In the genomic region with DNA sequence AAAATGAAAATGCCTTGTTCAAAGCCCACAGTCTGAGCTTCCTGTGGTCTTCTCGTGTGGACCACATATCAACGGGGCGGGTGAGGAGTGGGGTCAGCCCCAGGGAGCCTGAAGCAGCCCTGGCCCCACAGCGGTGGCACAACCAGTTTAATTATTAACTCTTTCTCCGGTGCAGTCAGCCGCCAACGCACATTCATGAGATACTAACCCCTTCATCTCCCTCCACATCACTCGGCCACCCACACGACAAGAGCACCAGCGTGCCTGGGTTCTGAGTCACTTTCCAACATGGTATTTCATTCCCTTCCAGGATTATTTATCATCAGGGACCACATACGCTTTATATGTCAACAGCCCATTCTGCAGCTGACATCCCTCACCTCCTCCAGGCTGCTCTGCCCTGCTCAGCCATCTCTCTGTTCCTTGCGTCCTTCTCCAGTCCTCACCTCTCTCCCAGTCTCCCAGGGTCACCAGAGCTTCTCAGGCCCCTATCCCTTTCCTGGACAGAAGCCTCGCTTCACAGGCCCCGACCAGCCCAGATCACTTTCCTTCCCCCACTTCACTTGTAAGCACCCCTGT, we compare ENCODE assay signal across 12 cellular contexts. TPM values are rescaled to one million over a fixed set of nuclear protein-coding genes. Genes with fewer than 3 reads are reported as not detected.
DNase-seq lines count a peak whose midpoint lies in the region; ATAC-seq, FAIRE-seq and TF ChIP-seq lines count a peak whose summit lies in the region.
"Had no signal": no experiment of that assay in that cellular context is flagged by ENCODE, and none has a peak within 500 bp of the region (broad histone marks: within the 10 kb centered on the region; RNA-seq: fewer than 3 reads in every experiment).

No MANE protein-coding gene starts in this region.

- H3K27ac ChIP-seq in left ventricle myocardium inferior (replicated peaks) (no peak overlapping the region), kidney (ENCODE audit: low read depth in 2 of 2, low read length in 2 of 2) (peak overlapping the region; percentile 26 to 57)

- no peaks in the 10 kb centered on the region for H3K27me3 ChIP-seq in left ventricle myocardium inferior (ENCODE audit: low read depth)
- H3K27me3 ChIP-seq: BE2C had no signal

- H3K4me1 ChIP-seq in left ventricle myocardium inferior (peaks cover 13% of the 10 kb centered on the region), kidney (ENCODE audit: control insufficient read depth in 1 of 2, insufficient read depth in 1 of 2, low read depth in 1 of 2, low read length in 2 of 2) (peaks cover 8 to 10% of the 10 kb centered on the region in 2 donors)
- H3K4me1 ChIP-seq: BE2C had no signal

- H3K36me3 ChIP-seq in left ventricle myocardium inferior, result no peaks in the 10 kb centered on the region
- H3K36me3 ChIP-seq in kidney (ENCODE audit: control insufficient read depth in 1 of 2, insufficient read depth in 2 of 2, low read length in 2 of 2), result no peaks in the 10 kb centered on the region
- H3K36me3 ChIP-seq: BE2C had no signal

- H3K9me3 Mint-ChIP-seq in WTC11, result no peaks in the 10 kb centered on the region
- H3K9me3 Mint-ChIP-seq: activated T-helper 1 cell treated with anti-CD3 and anti-CD28 coated beads, Interleukin-12 subunit alpha, Interleukin-12 subunit beta, Interleukin-2, Interleukin-4 antibody, amounts not matched to agents 30 ng/mL and 10 ng/mL and 1 ng/mL, durations not matched to agents 14 hours and 24 hours and 36 hours; stimulated activated naive B cell treated with anti-CD40 and anti-IgM and Interleukin-4, amounts not matched to agents 10 μg/mL and 1 μg/mL and 100 μg/mL, for 72 hours had no signal

- H3K9ac ChIP-seq in kidney (ENCODE audit: low read length in 2 of 2), result no peak overlapping the region

- H3K9me3 ChIP-seq in left ventricle myocardium inferior (replicated peaks) (no peaks in the 10 kb centered on the region), kidney (ENCODE audit: control insufficient read depth in 1 of 2, low read length in 2 of 2) (no peaks in the 10 kb centered on the region)
- H3K9me3 ChIP-seq: BE2C had no signal

- H3K4me3 Mint-ChIP-seq in WTC11, result no peak overlapping the region
- H3K4me3 Mint-ChIP-seq: activated T-helper 1 cell treated with anti-CD3 and anti-CD28 coated beads, Interleukin-12 subunit alpha, Interleukin-12 subunit beta, Interleukin-2, Interleukin-4 antibody, amounts not matched to agents 30 ng/mL and 10 ng/mL and 1 ng/mL, durations not matched to agents 14 hours and 24 hours and 36 hours; stimulated activated naive B cell treated with anti-CD40 and anti-IgM and Interleukin-4, amounts not matched to agents 10 μg/mL and 1 μg/mL and 100 μg/mL, for 72 hours had no signal

- TF ChIP-seq CTCF in left ventricle myocardium inferior (IDR thresholded peaks at IDR 0.05; ENCODE audit: borderline replicate concordance), result no peak
- no peak for TF ChIP-seq CTCF in WTC11 (IDR thresholded peaks at IDR 0.05)
- TF ChIP-seq CTCF in kidney (IDR thresholded peaks at IDR 0.05; ENCODE audit: borderline replicate concordance, extremely low read depth, insufficient read depth), result no peak

- ATAC-seq in Right ventricle myocardium inferior (peak; percentile 15), WTC11 (no peak)
- ATAC-seq: stimulated activated naive B cell treated with anti-CD40 and anti-IgM and Interleukin-4, amounts not matched to agents 10 μg/mL and 1 μg/mL and 100 μg/mL, for 72 hours had no signal

- H3K4me3 ChIP-seq in left ventricle myocardium inferior (no peak overlapping the region), kidney (ENCODE audit: low read length in 2 of 2) (peak overlapping the region in 1 of 2 donors; percentile 18)

- peaks cover 33% of the 10 kb centered on the region for H3K4me1 Mint-ChIP-seq in WTC11

- CTCF ChIA-PET in WTC11 (lab: Charles Lee), result no interaction called here

- no peak for DNase-seq in Right ventricle myocardium inferior (ENCODE audit: missing footprints)
- no peak for DNase-seq in left ventricle myocardium inferior
- no peak for DNase-seq in WTC11 (ENCODE audit: low spot score)
- peak; percentile 77 for DNase-seq in kidney
- peak; percentile 85 for DNase-seq in urothelium cell line (ENCODE audit: low spot score)
- DNase-seq in retina, result no peak
- DNase-seq in dermis blood vessel endothelial cell, result no peak
- no peak for DNase-seq in anterior cingulate cortex (lab: John Stamatoyannopoulos, UW)
- DNase-seq: BE2C; NCI-H2029; stimulated activated naive B cell treated with anti-CD40 and anti-IgM and Interleukin-4, amounts not matched to agents 10 μg/mL and 1 μg/mL and 100 μg/mL, for 72 hours had no signal

- FAIRE-seq in kidney (lab: Jason Lieb, UNC) (no peak), urothelium cell line (lab: Jason Lieb, UNC) (peak; percentile 95)

- peaks cover 13% of the 10 kb centered on the region for H3K27me3 Mint-ChIP-seq in WTC11 (ENCODE audit: low read depth)

- POLR2A ChIA-PET in WTC11 (lab: Charles Lee), result no interaction called here

- H3K36me3 Mint-ChIP-seq in WTC11, result no peaks in the 10 kb centered on the region

- H3K27ac Mint-ChIP-seq in WTC11, result no peak overlapping the region
- H3K27ac Mint-ChIP-seq: activated T-helper 1 cell treated with anti-CD3 and anti-CD28 coated beads, Interleukin-12 subunit alpha, Interleukin-12 subunit beta, Interleukin-2, Interleukin-4 antibody, amounts not matched to agents 30 ng/mL and 10 ng/mL and 1 ng/mL, durations not matched to agents 14 hours and 24 hours and 36 hours; stimulated activated naive B cell treated with anti-CD40 and anti-IgM and Interleukin-4, amounts not matched to agents 10 μg/mL and 1 μg/mL and 100 μg/mL, for 72 hours had no signal

- intact Hi-C loops in Right ventricle myocardium inferior (cut with DNase I), result no loop called here
- intact Hi-C loops in left ventricle myocardium inferior (cut with micrococcal nuclease), result no loop called here
- intact Hi-C loops in kidney (cut with DNase I), result no loop called here

TF ChIP-seq in WTC11, 78 proteins besides CTCF, POLR2A, EP300 and RAD21:
- no peak for TF ChIP-seq CBFB (CRISPR knock-in tag; IDR thresholded peaks at IDR 0.05; ENCODE audit: low read depth)
- peak; percentile 42; the same call in 1 of the 2 replicates for TF ChIP-seq GABPB1 (CRISPR knock-in tag; IDR thresholded peaks at IDR 0.05)
- TF ChIP-seq SMAD3 (CRISPR knock-in tag; IDR thresholded peaks at IDR 0.05; ENCODE audit: borderline replicate concordance), result no peak

RNA-seq across cellular contexts. Expression of gene ID2, which starts 48.0 kb away (rescaled TPM):
- total RNA-seq in Right ventricle myocardium inferior, result 31.3 TPM
- 32.2 TPM for total RNA-seq in left ventricle myocardium inferior
- 38.6 to 55.0 TPM (median 47.0 TPM) in 3 replicates for total RNA-seq in WTC11 (2021)
- 74.6 TPM for total RNA-seq in kidney
- 113 TPM for polyA plus RNA-seq in kidney (ENCODE audit: insufficient read depth, low read depth, low replicate concordance)
- total RNA-seq in dermis blood vessel endothelial cell, result 31.4 and 68.2 TPM in 2 replicates

Comparison
In these comparisons a context has a peak if more than half of its experiments do, and no peak if none do; other contexts are left out.
1. DNase-seq: peak in kidney (single experiment) and urothelium cell line (single experiment); none in Right ventricle myocardium inferior (single experiment), left ventricle myocardium inferior (single experiment), WTC11 (single experiment), retina (single experiment), dermis blood vessel endothelial cell (single experiment) and anterior cingulate cortex (0 of 58).